ENCODE assay signal across 8 cellular contexts in genomic region chr11:16935824-16936302, GRCh38.
DNase-seq lines count a peak whose midpoint lies in the region; ATAC-seq and TF ChIP-seq lines count a peak whose summit lies in the region.
"Not testable (repeated sequence)": the region's sequence is repeated elsewhere in the genome, so short reads cannot be mapped to it uniquely, and the experiment has no call there.

No MANE protein-coding gene starts in this region.

- not testable (repeated sequence) for H2AFZ ChIP-seq in neural progenitor cell (replicated peaks)

- H3K4me1 ChIP-seq in heart left ventricle (peaks cover 0 to 43% (median 20%) of the 10 kb centered on the region in 12 donors), neural progenitor cell (peaks cover 19% of the 10 kb centered on the region)
- H3K4me1 ChIP-seq in aorta (ENCODE audit: control insufficient read depth in 1 of 2, insufficient read depth in 2 of 2, low read length in 2 of 2), result not testable (repeated sequence)

- TF ChIP-seq CTCF in brain microvascular endothelial cell (IDR thresholded peaks at IDR 0.05; ENCODE audit: low read depth, low read length, missing control alignments) (peak; percentile 83), heart left ventricle (IDR thresholded peaks at IDR 0.05) (peak; percentile 41 to 74 (median 56)), neural progenitor cell (IDR thresholded peaks at IDR 0.05) (peak; percentile 77)

- not testable (repeated sequence) for H3K36me3 ChIP-seq in SK-N-MC (ENCODE audit: insufficient read depth, low read length); brain microvascular endothelial cell (replicated peaks); heart left ventricle; neural progenitor cell; aorta (ENCODE audit: control insufficient read depth in 1 of 2, insufficient read depth in 2 of 2, low read length in 1 of 2)

- H3F3A ChIP-seq in neural progenitor cell (ENCODE audit: low read depth), result peaks cover 15% of the 10 kb centered on the region

- in situ Hi-C loops in brain microvascular endothelial cell (cut with HindIII; ENCODE audit: low pct_ligation_motif_present, low sequenced_read_pairs), result not testable (repeated sequence)

- not testable (repeated sequence) for H3K27ac Mint-ChIP-seq in neural progenitor cell

- not testable (repeated sequence) for H3K9me3 ChIP-seq in SK-N-MC (ENCODE audit: low read depth, low read length); heart left ventricle; neural progenitor cell (ENCODE audit: low read depth); aorta (ENCODE audit: control insufficient read depth, low read length)

- not testable (repeated sequence) for H3K27me3 ChIP-seq in brain microvascular endothelial cell (replicated peaks); heart left ventricle; neural progenitor cell; aorta (ENCODE audit: control insufficient read depth in 1 of 2, insufficient read depth in 2 of 2, low read length in 1 of 2)

- not testable (repeated sequence) for H3K9ac ChIP-seq in SK-N-MC (ENCODE audit: insufficient read length); neural progenitor cell

- peaks cover 14% of the 10 kb centered on the region for H3K4me1 Mint-ChIP-seq in neural progenitor cell

- DNase-seq in ELR (ENCODE audit: low read depth) (peak; percentile 57), NCI-H2081 (lab: John Stamatoyannopoulos, UW) (peak; percentile 38 to 61), SK-N-MC (ENCODE audit: low read depth, low spot score) (peak; percentile 52), brain microvascular endothelial cell (peak; percentile 18), heart left ventricle (peak in 1 of 5 donors; percentile 31), neural progenitor cell (ENCODE audit: low spot score) (peak; percentile 54)
- not testable (repeated sequence) for DNase-seq in aorta

- H3K27me3 Mint-ChIP-seq in neural progenitor cell (ENCODE audit: insufficient read depth, low read depth), result not testable (repeated sequence)

- peak overlapping the region; percentile 68; the same call in 1 of the 2 replicates for H3K27ac ChIP-seq in SK-N-MC
- not testable (repeated sequence) for H3K27ac ChIP-seq in brain microvascular endothelial cell; neural progenitor cell; aorta (ENCODE audit: low read depth in 1 of 2, low read length in 2 of 2)
- peak overlapping the region in 11 of 12 donors; percentile 30 to 87 (median 64) for H3K27ac ChIP-seq in heart left ventricle

- H3K4me3 Mint-ChIP-seq in neural progenitor cell, result not testable (repeated sequence)

- TF ChIP-seq POLR2A in heart left ventricle (IDR thresholded peaks at IDR 0.05), result not testable (repeated sequence)

- not testable (repeated sequence) for H3K4me2 ChIP-seq in neural progenitor cell

- 24 to 36% (median 30%) methylated on average over 6 of the region's 6 CpGs for WGBS in heart left ventricle, 4 donors
- 36 to 47% methylated on average over 6 of the region's 6 CpGs for WGBS in aorta, 2 donors

- intact Hi-C loops in heart left ventricle (cut with DNase I), result loop anchor here in 6 of 10 donors (2.0 to 10.0 kb wide), 4 partner anchors 111 to 149 kb away; no protein-coding TSS in a partner anchor
- intact Hi-C loops in aorta (cut with DNase I), result loop anchor here (10.0 kb wide), 1 partner anchor 129 kb away; no protein-coding TSS in a partner anchor

- peaks cover 25% of the 10 kb centered on the region for H4K20me1 ChIP-seq in neural progenitor cell (ENCODE audit: low read depth)

- ATAC-seq in HG02610 (IDR thresholded peaks at IDR 0.05; ENCODE audit: unreplicated experiment) (peak; percentile 45), heart left ventricle (peak in 3 of 4 donors; percentile 16 to 69 (median 40)), aorta (ENCODE audit: low FRiP score) (peak; percentile 52)

- not testable (repeated sequence) for H3K79me2 ChIP-seq in neural progenitor cell (ENCODE audit: low read depth)

- not testable (repeated sequence) for H3K36me3 Mint-ChIP-seq in neural progenitor cell

- H3K4me3 ChIP-seq in SK-N-MC, result 0 out of 2 replicates have a peak overlapping the region, but pooled peaks have one; percentile 3
- H3K4me3 ChIP-seq in brain microvascular endothelial cell (ENCODE audit: low read depth, low read length); heart left ventricle; neural progenitor cell; aorta (ENCODE audit: low read length in 2 of 2): not testable (repeated sequence)

- not testable (repeated sequence) for H3K9me3 Mint-ChIP-seq in neural progenitor cell
